ENCODE assay signal across 8 cellular contexts in the genomic region with DNA sequence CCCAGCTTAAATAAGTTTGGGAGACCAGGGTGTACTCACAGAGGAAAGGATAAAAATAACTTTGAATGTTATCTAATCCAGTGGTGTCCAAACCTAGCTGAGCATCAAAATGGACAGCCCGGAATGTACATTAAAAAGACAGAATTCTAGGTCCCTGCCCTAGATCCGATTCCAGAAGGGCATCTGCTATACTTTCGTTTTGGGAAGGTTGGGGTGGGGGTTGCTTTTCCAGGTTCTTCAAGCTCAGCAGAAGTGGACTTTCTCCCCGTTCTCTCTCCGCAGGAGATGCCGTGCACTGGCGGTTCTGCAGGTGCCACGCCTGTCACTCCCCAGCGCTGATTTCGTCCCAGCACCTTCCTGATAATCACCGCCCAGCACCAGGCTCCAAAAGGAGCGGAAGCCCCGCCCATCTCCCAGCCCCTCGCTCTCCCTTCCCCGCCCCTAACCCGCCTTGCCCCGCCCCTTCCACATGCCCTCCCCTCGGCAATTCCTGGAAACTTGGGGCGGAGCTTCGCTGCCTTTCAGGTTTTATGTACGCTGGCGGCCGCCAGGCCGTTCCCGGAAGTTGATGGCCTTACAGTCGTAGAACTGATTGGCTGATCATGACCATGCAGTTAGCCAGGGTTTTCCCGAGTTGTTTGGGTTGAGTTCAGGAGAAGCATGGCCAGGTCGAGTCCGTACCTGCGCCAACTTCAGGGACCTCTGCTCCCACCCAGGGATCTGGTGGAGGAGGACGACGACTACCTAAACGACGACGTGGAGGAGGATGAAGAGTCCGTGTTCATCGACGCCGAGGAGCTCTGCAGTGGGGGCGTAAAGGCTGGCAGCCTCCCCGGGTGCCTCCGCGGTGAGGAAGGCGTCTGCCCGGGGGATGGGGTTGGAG. TPM values are rescaled to one million over a fixed set of nuclear protein-coding genes. Genes with fewer than 3 reads are reported as not detected.
DNase-seq lines count a peak whose midpoint lies in the region; ATAC-seq and TF ChIP-seq lines count a peak whose summit lies in the region.

A gene (plus strand): TSS at position 550 of the 883 bp plus-strand sequence. CDS start 111 bp downstream, at position 661.

- H3K9me3 Mint-ChIP-seq in activated naive CD4-positive, alpha-beta T cell treated with anti-CD3 and anti-CD28 coated beads, Interleukin-2, amount 10 ng/mL, durations not matched to agents 7 days and 5 days = no peaks in the 10 kb centered on the region

- H3K4me1 Mint-ChIP-seq in activated naive CD4-positive, alpha-beta T cell treated with anti-CD3 and anti-CD28 coated beads, Interleukin-2, amount 10 ng/mL, durations not matched to agents 7 days and 5 days = peaks cover 45% of the 10 kb centered on the region

- peaks cover 21% of the 10 kb centered on the region for H3K27me3 Mint-ChIP-seq in activated naive CD4-positive, alpha-beta T cell treated with anti-CD3 and anti-CD28 coated beads, Interleukin-2, amount 10 ng/mL, durations not matched to agents 7 days and 5 days

- H3K27ac Mint-ChIP-seq in activated naive CD4-positive, alpha-beta T cell treated with anti-CD3 and anti-CD28 coated beads, Interleukin-2, amount 10 ng/mL, durations not matched to agents 7 days and 5 days = peak within 1 kb of the TSS; percentile 98

- peak within 1 kb of the TSS; percentile 99 for H2AFZ ChIP-seq in SK-N-SH (ENCODE audit: low read depth)

- WGBS in SK-N-SH (ENCODE audit: low lambda C conversion rate) = 1% methylated on average over 36 of the region's 45 CpGs

- H3K9me2 ChIP-seq in SK-N-SH = no peaks in the 10 kb centered on the region

- H3K36me3 Mint-ChIP-seq in activated naive CD4-positive, alpha-beta T cell treated with anti-CD3 and anti-CD28 coated beads, Interleukin-2, amount 10 ng/mL, durations not matched to agents 7 days and 5 days = peaks cover 31% of the 10 kb centered on the region

- peak within 1 kb of the TSS; percentile 74 to 96 for H3K4me3 ChIP-seq in SK-N-SH (ENCODE audit: low read depth in 2 of 2, low read length in 1 of 2)

- H4K20me1 ChIP-seq in SK-N-SH (ENCODE audit: insufficient read depth) = no peaks in the 10 kb centered on the region

- no peak for TF ChIP-seq RAD21 in SK-N-SH (IDR thresholded peaks at IDR 0.05; ENCODE audit: low read length)

- CTCF ChIA-PET in GM10248 (lab: Yijun Ruan, JAX) = interaction anchor here (0.7 to 2.1 kb wide), 12 partner anchors 8 to 394 kb away, joined by 3 to 5 read pairs (median 3); no protein-coding TSS in a partner anchor
- CTCF ChIA-PET in SK-N-SH (lab: Yijun Ruan, JAX) = interaction anchor here (0.6 to 2.4 kb wide), 7 partner anchors 12 to 107 kb away, joined by 3 to 7 read pairs (median 5); no protein-coding TSS in a partner anchor
- CTCF ChIA-PET in activated naive CD4-positive, alpha-beta T cell treated with anti-CD3 and anti-CD28 coated beads, Interleukin-2, amount 10 ng/mL, durations not matched to agents 7 days and 5 days (lab: Charles Lee) = interaction anchor here (0.6 to 3.7 kb wide), 9 partner anchors 12 to 107 kb away, joined by 3 to 17 read pairs (median 4); no protein-coding TSS in a partner anchor

- peak within 1 kb of the TSS; percentile 98 for H3K4me3 Mint-ChIP-seq in activated naive CD4-positive, alpha-beta T cell treated with anti-CD3 and anti-CD28 coated beads, Interleukin-2, amount 10 ng/mL, durations not matched to agents 7 days and 5 days

- POLR2A ChIA-PET in GM10248 (lab: Yijun Ruan, JAX) = interaction anchor here (0.5 to 1.0 kb wide), 6 partner anchors 11 to 745 kb away, joined by 3 to 9 read pairs (median 6); no protein-coding TSS in a partner anchor
- POLR2A ChIA-PET in SK-N-SH (lab: Yijun Ruan, JAX) = interaction anchor here (0.6 to 1.4 kb wide), 4 partner anchors 12 to 375 kb away, joined by 3 to 9 read pairs (median 3); no protein-coding TSS in a partner anchor

- no peaks in the 10 kb centered on the region for H3K27me3 ChIP-seq in SK-N-SH (ENCODE audit: insufficient read depth)

- peaks cover 2 to 5% of the 10 kb centered on the region in 2 experiments; a peak in 2 of 4 replicates for H3K4me1 ChIP-seq in SK-N-SH (ENCODE audit: control insufficient read depth in 1 of 2, insufficient read depth in 2 of 2, low read depth in 1 of 2, low read length in 1 of 2)

- no peak for TF ChIP-seq EP300 in SK-N-SH (IDR thresholded peaks at IDR 0.05; ENCODE audit: borderline replicate concordance in 1 of 2, low read depth in 1 of 2, low read length in 1 of 2)

- no peaks in the 10 kb centered on the region; the same call in 1 of the 2 replicates for H3K79me2 ChIP-seq in SK-N-SH (ENCODE audit: insufficient read depth)

- ATAC-seq in HG02610 (IDR thresholded peaks at IDR 0.05; ENCODE audit: unreplicated experiment) = peak; percentile 94

- peak; percentile 95 for DNase-seq in GM10248 (ENCODE audit: extremely low spot score)
- DNase-seq in NCI-H1092 (lab: John Stamatoyannopoulos, UW) = peak; percentile 88
- DNase-seq in SK-N-SH = peak; percentile 91
- peak; percentile 99 for DNase-seq in activated naive CD4-positive, alpha-beta T cell treated with anti-CD3 and anti-CD28 coated beads, Interleukin-2, amount 10 ng/mL, durations not matched to agents 7 days and 5 days
- DNase-seq in globus pallidus (ENCODE audit: low spot score) = peak; percentile 94
- peak; percentile 82 for DNase-seq in non-pigmented ciliary epithelial cell (ENCODE audit: low read depth)
- DNase-seq in superior temporal gyrus (ENCODE audit: extremely low spot score) = peak; percentile 87

- H3K9ac ChIP-seq in SK-N-SH = peak within 1 kb of the TSS; percentile 72

- H3K27ac ChIP-seq in SK-N-SH (ENCODE audit: low read depth in 2 of 2, low read length in 1 of 2) = peak within 1 kb of the TSS; percentile 34 to 82; a peak in 3 of 4 replicates

- TF ChIP-seq CTCF in GM10248 (IDR thresholded peaks at IDR 0.05; ENCODE audit: control extremely low read depth, extremely low read depth, low read depth, missing control alignments) (no peak), SK-N-SH (IDR thresholded peaks at IDR 0.05) (no peak)

- H3K4me2 ChIP-seq in SK-N-SH = peak within 1 kb of the TSS; percentile 94

- H3K9me3 ChIP-seq in SK-N-SH = no peaks in the 10 kb centered on the region

- peaks cover 4% of the 10 kb centered on the region for H3F3A ChIP-seq in SK-N-SH (replicated peaks; ENCODE audit: insufficient read depth)

- peaks cover 8 to 9% of the 10 kb centered on the region in 2 experiments for H3K36me3 ChIP-seq in SK-N-SH (replicated peaks in 1 of 2; ENCODE audit: control insufficient read depth in 1 of 2, insufficient read depth in 2 of 2, low read length in 1 of 2)

TF ChIP-seq in SK-N-SH, 30 proteins besides CTCF, POLR2A, EP300 and RAD21:
- TF ChIP-seq RFX5 (IDR thresholded peaks at IDR 0.05; ENCODE audit: low read length) (no peak), MXI1 (IDR thresholded peaks at IDR 0.05; ENCODE audit: low read depth, low read length) (peak; percentile 96; the same call in 1 of the 2 replicates), ELF1 (IDR thresholded peaks at IDR 0.05) (peak; percentile 88), POLR2AphosphoS5 (IDR thresholded peaks at IDR 0.05; ENCODE audit: low read depth, low read length) (peak; percentile 71; the same call in 1 of the 2 replicates), TAF1 (IDR thresholded peaks at IDR 0.05; ENCODE audit: borderline replicate concordance, low read depth, low read length) (peak; percentile 74), GABPA (IDR thresholded peaks at IDR 0.05; ENCODE audit: low read depth) (peak; percentile 44; the same call in 1 of the 2 replicates), JUND (IDR thresholded peaks at IDR 0.05) (no peak), SIN3A (IDR thresholded peaks at IDR 0.05; ENCODE audit: borderline replicate concordance, low read depth, low read length) (0 out of 2 replicates have a peak, but pooled peaks have one; percentile 34)
- TF ChIP-seq, protein P1, sequence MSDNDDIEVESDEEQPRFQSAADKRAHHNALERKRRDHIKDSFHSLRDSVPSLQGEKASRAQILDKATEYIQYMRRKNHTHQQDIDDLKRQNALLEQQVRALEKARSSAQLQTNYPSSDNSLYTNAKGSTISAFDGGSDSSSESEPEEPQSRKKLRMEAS (IDR thresholded peaks at IDR 0.05; ENCODE audit: low read depth) = peak; percentile 56
TF ChIP-seq in SK-N-SH: peak in this region for 7.

RNA-seq across cellular contexts. Expression of the gene that starts here (rescaled TPM):
- 0.38 and 0.54 TPM in 2 replicates for polyA plus RNA-seq in SK-N-SH (2012; rRNA removed)
- 0.46 and 0.49 TPM in 2 replicates for polyA plus RNA-seq in SK-N-SH (2012; cell fraction: cytosol; rRNA removed)
- 1.0 and 1.8 TPM in 2 replicates for polyA plus RNA-seq in SK-N-SH (2012; cell fraction: nucleus; rRNA removed)

Comparison
In these comparisons a context has a peak if more than half of its experiments do, and no peak if none do; other contexts are left out.
1. Peak in every context shown above with its lines: DNase-seq, ATAC-seq, H3K4me3 ChIP-seq and H3K27ac ChIP-seq.